ENCODE assay signal across 12 cellular contexts in genomic region chr11:64661146-64661545, GRCh38.
DNase-seq lines count a peak whose midpoint lies in the region; ATAC-seq, FAIRE-seq and TF ChIP-seq lines count a peak whose summit lies in the region.
"Had no signal": no experiment of that assay in that cellular context is flagged by ENCODE, and none has a peak within 500 bp of the region (broad histone marks: within the 10 kb centered on the region; RNA-seq: fewer than 3 reads in every experiment).

No MANE protein-coding gene starts in this region.

- intact Hi-C loops in kidney (cut with DNase I) = no loop called here
- intact Hi-C loops in vagina (cut with DNase I) = no loop called here

- DNase-seq in HT1080 (ENCODE audit: low read depth) (peak; percentile 30), cardiac fibroblast (ENCODE audit: low read depth in 2 of 2) (peak; percentile 78 to 88), kidney (peak; percentile 72), vagina (ENCODE audit: extremely low spot score in 2 of 2) (no peak)
- DNase-seq in stimulated activated CD4-positive, alpha-beta T cell treated with anti-CD3 and anti-CD28 coated beads, Interleukin-12 subunit alpha, Interleukin-12 subunit beta, amount 100 ng/mL, for 4 hours = no peak
- DNase-seq: activated CD4-positive, CD25-positive, alpha-beta regulatory T cell treated with anti-CD3 and anti-CD28 coated beads, Interleukin-2, amount 50 U/mL, for 72 hours; cortex of kidney; Kasumi-1; SHP77; small intestine had no signal

- no peak for TF ChIP-seq CTCF in cardiac fibroblast (IDR thresholded peaks at IDR 0.05; ENCODE audit: low read depth, low read length)
- TF ChIP-seq CTCF in kidney (IDR thresholded peaks at IDR 0.05; ENCODE audit: borderline replicate concordance, extremely low read depth, insufficient read depth) = no peak
- TF ChIP-seq CTCF in vagina (IDR thresholded peaks at IDR 0.05) = no peak

- TF ChIP-seq POLR2A in vagina (IDR thresholded peaks at IDR 0.05) = no peak

- H3K9ac ChIP-seq in kidney (ENCODE audit: low read length in 2 of 2) = no peak overlapping the region

- H3K4me1 ChIP-seq in kidney (ENCODE audit: control insufficient read depth in 1 of 2, insufficient read depth in 1 of 2, low read depth in 1 of 2, low read length in 2 of 2) = peaks cover 0 to 3% of the 10 kb centered on the region in 2 donors
- peaks cover 15% of the 10 kb centered on the region for H3K4me1 ChIP-seq in vagina

- ATAC-seq in GM21515 (IDR thresholded peaks at IDR 0.05; ENCODE audit: unreplicated experiment) (no peak), HG02885 (IDR thresholded peaks at IDR 0.05; ENCODE audit: poor library complexity, unreplicated experiment) (no peak)

- H3K36me3 ChIP-seq in kidney (ENCODE audit: control insufficient read depth in 1 of 2, insufficient read depth in 2 of 2, low read length in 2 of 2) (no peaks in the 10 kb centered on the region), vagina (no peaks in the 10 kb centered on the region)

- H3K27ac ChIP-seq in kidney (ENCODE audit: low read depth in 2 of 2, low read length in 2 of 2) = peak overlapping the region in 1 of 2 donors; percentile 52
- H3K27ac ChIP-seq in vagina = peak overlapping the region; percentile 1

- FAIRE-seq in kidney (lab: Jason Lieb, UNC) = no peak
- FAIRE-seq: small intestine had no signal

- H3K4me3 ChIP-seq in cardiac fibroblast (replicated peaks in 1 of 2; ENCODE audit: low read depth in 2 of 2, low read length in 2 of 2) (no peak overlapping the region), kidney (ENCODE audit: low read length in 2 of 2) (no peak overlapping the region), vagina (peak overlapping the region; percentile 13 to 16)

- H3K9me3 ChIP-seq in kidney (ENCODE audit: control insufficient read depth in 1 of 2, low read length in 2 of 2) = no peaks in the 10 kb centered on the region
- H3K9me3 ChIP-seq in vagina = no peaks in the 10 kb centered on the region

- no peaks in the 10 kb centered on the region for H3K27me3 ChIP-seq in vagina

Comparison
In these comparisons a context has a peak if more than half of its experiments do, and no peak if none do; other contexts are left out.
1. DNase-seq: peak in HT1080 (single experiment), cardiac fibroblast (2 of 2) and kidney (single experiment); none in vagina (0 of 2) and stimulated activated CD4-positive, alpha-beta T cell treated with anti-CD3 and anti-CD28 coated beads, Interleukin-12 subunit alpha, Interleukin-12 subunit beta, amount 100 ng/mL, for 4 hours (single experiment).
2. H3K4me3 ChIP-seq: peak in vagina (2 of 2); none in cardiac fibroblast (0 of 2) and kidney (0 of 2).